ENCODE assay signal across 12 cellular contexts in the genomic region with DNA sequence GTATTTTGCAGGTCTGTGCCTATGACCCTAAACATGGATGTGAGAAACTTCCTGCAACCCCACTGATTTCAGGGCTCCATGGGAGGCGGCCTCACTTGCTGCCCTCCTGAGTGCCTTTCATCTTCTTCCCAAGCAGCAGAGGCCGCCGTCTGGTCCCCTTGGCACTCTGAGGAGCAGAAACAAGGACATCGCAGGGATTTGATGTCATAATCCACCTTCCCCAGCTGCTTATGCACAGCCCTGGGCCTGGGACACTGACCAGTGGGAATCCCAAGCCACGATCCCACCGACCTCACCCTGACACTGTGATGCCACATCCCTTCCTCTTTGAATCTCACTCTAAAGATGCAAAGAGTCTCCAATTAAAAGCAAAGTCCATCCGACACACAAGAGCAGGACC. TPM values are rescaled to one million over a fixed set of nuclear protein-coding genes. Genes with fewer than 3 reads are reported as not detected.
DNase-seq lines count a peak whose midpoint lies in the region; ATAC-seq and TF ChIP-seq lines count a peak whose summit lies in the region.
"Had no signal": no experiment of that assay in that cellular context is flagged by ENCODE, and none has a peak within 500 bp of the region (broad histone marks: within the 10 kb centered on the region; RNA-seq: fewer than 3 reads in every experiment).

No MANE protein-coding gene starts in this region.

- ATAC-seq in activated CD8-positive, alpha-beta T cell treated with anti-CD3 and anti-CD28 coated beads for 36 hours, result no peak
- ATAC-seq in left lung, result no peak
- ATAC-seq in HG02840 (IDR thresholded peaks at IDR 0.05; ENCODE audit: low FRiP score, unreplicated experiment), result no peak
- ATAC-seq in GM18867 (IDR thresholded peaks at IDR 0.05; ENCODE audit: unreplicated experiment), result no peak

- H3K4me3 ChIP-seq in left lung, result no peak overlapping the region
- peak overlapping the region in 1 of 2 donors; percentile 35 for H3K4me3 ChIP-seq in tibial artery
- H3K4me3 ChIP-seq: suprapubic skin had no signal

- H3K27me3 ChIP-seq in left lung (no peaks in the 10 kb centered on the region), tibial artery (no peaks in the 10 kb centered on the region)
- H3K27me3 ChIP-seq: suprapubic skin had no signal

- H3K4me3 Mint-ChIP-seq in activated naive CD4-positive, alpha-beta T cell treated with anti-CD3 and anti-CD28 coated beads, Interleukin-2, amount 10 ng/mL, durations not matched to agents 7 days and 5 days, result peak overlapping the region; percentile 80
- peak overlapping the region; percentile 76 for H3K4me3 Mint-ChIP-seq in activated CD8-positive, alpha-beta T cell treated with anti-CD3 and anti-CD28 coated beads for 36 hours

- H3K4me1 Mint-ChIP-seq in activated naive CD4-positive, alpha-beta T cell treated with anti-CD3 and anti-CD28 coated beads, Interleukin-2, amount 10 ng/mL, durations not matched to agents 7 days and 5 days, result peaks cover 85% of the 10 kb centered on the region
- H3K4me1 Mint-ChIP-seq in activated CD8-positive, alpha-beta T cell treated with anti-CD3 and anti-CD28 coated beads for 36 hours (ENCODE audit: low read depth), result peaks cover 76% of the 10 kb centered on the region

- peaks cover 69% of the 10 kb centered on the region for H3K36me3 Mint-ChIP-seq in activated naive CD4-positive, alpha-beta T cell treated with anti-CD3 and anti-CD28 coated beads, Interleukin-2, amount 10 ng/mL, durations not matched to agents 7 days and 5 days
- peaks cover 18% of the 10 kb centered on the region for H3K36me3 Mint-ChIP-seq in activated CD8-positive, alpha-beta T cell treated with anti-CD3 and anti-CD28 coated beads for 36 hours (ENCODE audit: low read depth)

- H3K27me3 Mint-ChIP-seq in activated naive CD4-positive, alpha-beta T cell treated with anti-CD3 and anti-CD28 coated beads, Interleukin-2, amount 10 ng/mL, durations not matched to agents 7 days and 5 days, result no peaks in the 10 kb centered on the region
- no peaks in the 10 kb centered on the region for H3K27me3 Mint-ChIP-seq in activated CD8-positive, alpha-beta T cell treated with anti-CD3 and anti-CD28 coated beads for 36 hours

- intact Hi-C loops in activated CD8-positive, alpha-beta T cell treated with anti-CD3 and anti-CD28 coated beads for 36 hours (cut with micrococcal nuclease), result no loop called here
- intact Hi-C loops in left lung (cut with DNase I) (no loop called here), tibial artery (cut with DNase I; ENCODE audit: low total_unique reads) (no loop called here)

- H3K4me1 ChIP-seq in left lung (peaks cover 9 to 82% of the 10 kb centered on the region in 2 donors), tibial artery (peaks cover 0 to 100% (median 98%) of the 10 kb centered on the region in 4 donors)

- POLR2A ChIA-PET in activated CD8-positive, alpha-beta T cell treated with anti-CD3 and anti-CD28 coated beads for 36 hours (lab: Charles Lee), result interaction anchor here (1.8 to 5.3 kb wide), 2 partner anchors 8 to 10 kb away, joined by 10 to 32 read pairs; a partner anchor contains a TSS

- CTCF ChIA-PET in activated naive CD4-positive, alpha-beta T cell treated with anti-CD3 and anti-CD28 coated beads, Interleukin-2, amount 10 ng/mL, durations not matched to agents 7 days and 5 days (lab: Charles Lee), result interaction anchor here (1.2 to 4.1 kb wide), 4 partner anchors 9 to 20 kb away, joined by 3 to 25 read pairs (median 4); no protein-coding TSS in a partner anchor
- CTCF ChIA-PET in activated CD8-positive, alpha-beta T cell treated with anti-CD3 and anti-CD28 coated beads for 36 hours (lab: Charles Lee), result interaction anchor here (0.9 to 2.2 kb wide), 4 partner anchors 13 to 22 kb away, joined by 3 to 15 read pairs (median 7); no protein-coding TSS in a partner anchor

- H3K36me3 ChIP-seq in left lung (peaks cover 0 to 18% of the 10 kb centered on the region in 2 donors), tibial artery (peaks cover 15 to 60% (median 36%) of the 10 kb centered on the region in 3 donors)

- H3K9me3 ChIP-seq in left lung (no peaks in the 10 kb centered on the region), tibial artery (no peaks in the 10 kb centered on the region)
- H3K9me3 ChIP-seq: suprapubic skin had no signal

- no peaks in the 10 kb centered on the region for H3K9me3 Mint-ChIP-seq in activated naive CD4-positive, alpha-beta T cell treated with anti-CD3 and anti-CD28 coated beads, Interleukin-2, amount 10 ng/mL, durations not matched to agents 7 days and 5 days
- no peaks in the 10 kb centered on the region for H3K9me3 Mint-ChIP-seq in activated CD8-positive, alpha-beta T cell treated with anti-CD3 and anti-CD28 coated beads for 36 hours
- H3K9me3 Mint-ChIP-seq: nephron progenitor cell had no signal

- TF ChIP-seq CTCF in activated CD8-positive, alpha-beta T cell treated with anti-CD3 and anti-CD28 coated beads for 36 hours (IDR thresholded peaks at IDR 0.05), result no peak
- TF ChIP-seq CTCF in left lung (IDR thresholded peaks at IDR 0.05), result no peak
- TF ChIP-seq CTCF in tibial artery (IDR thresholded peaks at IDR 0.05), result no peak

- H3K27ac Mint-ChIP-seq in activated naive CD4-positive, alpha-beta T cell treated with anti-CD3 and anti-CD28 coated beads, Interleukin-2, amount 10 ng/mL, durations not matched to agents 7 days and 5 days, result peak overlapping the region; percentile 96
- H3K27ac Mint-ChIP-seq in activated CD8-positive, alpha-beta T cell treated with anti-CD3 and anti-CD28 coated beads for 36 hours, result peak overlapping the region; percentile 99

- H3K27ac ChIP-seq in left lung (peak overlapping the region; percentile 41 to 92), tibial artery (peak overlapping the region; percentile 86 to 88)

- DNase-seq in activated naive CD4-positive, alpha-beta T cell treated with anti-CD3 and anti-CD28 coated beads, Interleukin-2, amount 10 ng/mL, durations not matched to agents 7 days and 5 days, result no peak
- no peak for DNase-seq in activated naive CD4-positive, alpha-beta T cell treated with Interleukin-2 at 50 U/mL for 16 hours
- no peak for DNase-seq in activated CD8-positive, alpha-beta T cell treated with anti-CD3 and anti-CD28 coated beads for 36 hours
- DNase-seq in left lung (no peak), tibial artery (no peak), NOMO-1 (lab: John Stamatoyannopoulos, UW; ENCODE audit: unreplicated experiment in 2 of 2) (no peak)
- DNase-seq: NCI-H146; stimulated activated CD4-positive, alpha-beta T cell treated with anti-CD3 and anti-CD28 coated beads, Interleukin-1b, Interleukin-23, amount 100 ng/mL, for 48 hours had no signal

RNA-seq across cellular contexts. Expression of a gene that starts 7.7 kb away (rescaled TPM):
- total RNA-seq in activated CD8-positive, alpha-beta T cell treated with anti-CD3 and anti-CD28 coated beads for 36 hours, result 10 to 100 TPM; 17.8 to 18.5 TPM
- 10 to 100 TPM; 28.9 to 36.6 TPM for total RNA-seq in left lung

RNA-seq across cellular contexts. Expression of a gene that starts 44.3 kb away (rescaled TPM):
- total RNA-seq in activated CD8-positive, alpha-beta T cell treated with anti-CD3 and anti-CD28 coated beads for 36 hours, result under 1 TPM; 0.41 to 0.47 TPM
- total RNA-seq in left lung, result 10 to 100 TPM; 26.6 to 29.0 TPM

RNA-seq across cellular contexts. Expression of a gene that starts 55.2 kb away (rescaled TPM):
- 10 to 100 TPM; 51.1 to 53.5 TPM for total RNA-seq in activated CD8-positive, alpha-beta T cell treated with anti-CD3 and anti-CD28 coated beads for 36 hours
- 10 to 100 TPM; 24.1 to 32.2 TPM for total RNA-seq in left lung

Comparison
In these comparisons a context has a peak if more than half of its experiments do, and no peak if none do; other contexts are left out.
1. RNA of a gene that starts 44.3 kb away (total RNA-seq): 26.6 to 29.0 TPM in left lung; 0.41 to 0.47 TPM in activated CD8-positive, alpha-beta T cell treated with anti-CD3 and anti-CD28 coated beads for 36 hours; every median in the first group is over 10 times any median in the second.